In genomic region chr2:168626096-168626495, GRCh38 we compare ENCODE assay signal across 13 cellular contexts.
DNase-seq lines count a peak whose midpoint lies in the region; TF ChIP-seq lines count a peak whose summit lies in the region.
"Had no signal": no experiment of that assay in that cellular context is flagged by ENCODE, and none has a peak within 500 bp of the region (broad histone marks: within the 10 kb centered on the region; RNA-seq: fewer than 3 reads in every experiment).

No MANE protein-coding gene starts in this region.

- H3K27ac ChIP-seq in breast epithelium (no peak overlapping the region), stomach smooth muscle (ENCODE audit: low read length) (peak overlapping the region; percentile 25)
- H3K27ac ChIP-seq: A549, hepatocyte, left lung had no signal

- H3K9me3 ChIP-seq in breast epithelium (no peaks in the 10 kb centered on the region), stomach smooth muscle (ENCODE audit: control insufficient read depth in 2 of 2, low read length in 2 of 2) (no peaks in the 10 kb centered on the region)
- H3K9me3 ChIP-seq: A549, left lung had no signal

- DNase-seq in MCF 10A (ENCODE audit: unreplicated experiment) = no peak
- no peak for DNase-seq in breast epithelium (ENCODE audit: low spot score in 2 of 2)
- peak; percentile 92 for DNase-seq in NOMO-1 treated with DMSO at 0.1 percent for 48 hours (lab: John Stamatoyannopoulos, UW; ENCODE audit: unreplicated experiment)
- no peak for DNase-seq in endothelial cell (ENCODE audit: low spot score)
- no peak for DNase-seq in GM10248 (ENCODE audit: extremely low spot score)
- no peak for DNase-seq in activated naive CD4-positive, alpha-beta T cell treated with Interleukin-2 at 50 U/mL for 16 hours
- no peak for DNase-seq in GM19238 (ENCODE audit: insufficient read length, low spot score)
- DNase-seq: erythroblast; left lung; stimulated activated CD4-positive, alpha-beta T cell treated with anti-CD3 and anti-CD28 coated beads, Interleukin-4, amount 100 ng/mL, for 4 hours had no signal

- H3K4me1 ChIP-seq in breast epithelium (no peaks in the 10 kb centered on the region), stomach smooth muscle (ENCODE audit: control insufficient read depth, insufficient read depth, low read length) (no peaks in the 10 kb centered on the region)
- H3K4me1 ChIP-seq: left lung had no signal

- H3K4me3 ChIP-seq in breast epithelium (no peak overlapping the region), stomach smooth muscle (ENCODE audit: low read length in 2 of 2) (no peak overlapping the region)
- H3K4me3 ChIP-seq: A549, hepatocyte, left lung had no signal

- TF ChIP-seq POLR2A in breast epithelium (IDR thresholded peaks at IDR 0.05) = no peak

- H3K4me1 Mint-ChIP-seq in MCF 10A (ENCODE audit: insufficient read depth, unreplicated experiment) (peaks cover 7% of the 10 kb centered on the region), endothelial cell (ENCODE audit: unreplicated experiment) (peaks cover 6% of the 10 kb centered on the region)

- POLR2A ChIA-PET in MCF 10A (lab: Yijun Ruan, JAX) = interaction anchor here (1.0 to 1.7 kb wide), 2 partner anchors 12 to 18 kb away, joined by 3 to 5 read pairs; no protein-coding TSS in a partner anchor
- POLR2A ChIA-PET in GM10248 (lab: Yijun Ruan, JAX) = no interaction called here

- H3K9me3 Mint-ChIP-seq in MCF 10A (ENCODE audit: unreplicated experiment) = no peaks in the 10 kb centered on the region
- H3K9me3 Mint-ChIP-seq in endothelial cell (ENCODE audit: unreplicated experiment) = no peaks in the 10 kb centered on the region

- H3K27me3 ChIP-seq in breast epithelium (no peaks in the 10 kb centered on the region), stomach smooth muscle (ENCODE audit: control insufficient read depth in 1 of 2, insufficient read depth in 2 of 2, low read length in 2 of 2) (no peaks in the 10 kb centered on the region)
- H3K27me3 ChIP-seq: hepatocyte, left lung had no signal

- H3K27ac Mint-ChIP-seq in MCF 10A (ENCODE audit: low read depth, unreplicated experiment) (peak overlapping the region; percentile 3), endothelial cell (ENCODE audit: unreplicated experiment) (peak overlapping the region; percentile 28)

- H3K36me3 ChIP-seq in breast epithelium (no peaks in the 10 kb centered on the region), stomach smooth muscle (ENCODE audit: control insufficient read depth in 2 of 2, insufficient read depth in 2 of 2, low read length in 2 of 2) (no peaks in the 10 kb centered on the region)
- H3K36me3 ChIP-seq: left lung had no signal

- H3K27me3 Mint-ChIP-seq in MCF 10A (ENCODE audit: insufficient read depth, unreplicated experiment) (no peaks in the 10 kb centered on the region), endothelial cell (ENCODE audit: unreplicated experiment) (no peaks in the 10 kb centered on the region)

- TF ChIP-seq CTCF in MCF 10A (IDR thresholded peaks at IDR 0.05; ENCODE audit: unreplicated experiment) (no peak), breast epithelium (IDR thresholded peaks at IDR 0.05) (no peak), endothelial cell (IDR thresholded peaks at IDR 0.05; ENCODE audit: unreplicated experiment) (no peak), GM10248 (IDR thresholded peaks at IDR 0.05; ENCODE audit: control extremely low read depth, extremely low read depth, low read depth, missing control alignments) (no peak)

- H3K4me3 Mint-ChIP-seq in MCF 10A (ENCODE audit: unreplicated experiment) = no peak overlapping the region
- H3K4me3 Mint-ChIP-seq in endothelial cell (ENCODE audit: unreplicated experiment) = no peak overlapping the region

- no TSS peak for BruUV-seq in MCF 10A (replicated peaks; lab: Mats Ljungman, UMichigan)

- H3K9ac ChIP-seq in stomach smooth muscle (ENCODE audit: low read length in 2 of 2) = no peak overlapping the region

- intact Hi-C loops in MCF 10A (cut with micrococcal nuclease) (no loop called here), breast epithelium (cut with DNase I; ENCODE audit: low total_unique reads) (no loop called here)

- CTCF ChIA-PET in MCF 10A (lab: Yijun Ruan, JAX) = interaction anchor here (1.1 kb wide), 1 partner anchor 11 kb away, joined by 3 read pairs; no protein-coding TSS in a partner anchor
- CTCF ChIA-PET in GM10248 (lab: Yijun Ruan, JAX) = interaction anchor here (1.1 to 1.6 kb wide), 4 partner anchors 10 to 43 kb away, joined by 3 to 5 read pairs (median 4); no protein-coding TSS in a partner anchor

- H3K36me3 Mint-ChIP-seq in MCF 10A (ENCODE audit: insufficient read depth, unreplicated experiment) = peaks cover 7% of the 10 kb centered on the region
- no peaks in the 10 kb centered on the region for H3K36me3 Mint-ChIP-seq in endothelial cell (ENCODE audit: low read depth, unreplicated experiment)
